1 cellular context compared by ENCODE assay signal in the genomic region with DNA sequence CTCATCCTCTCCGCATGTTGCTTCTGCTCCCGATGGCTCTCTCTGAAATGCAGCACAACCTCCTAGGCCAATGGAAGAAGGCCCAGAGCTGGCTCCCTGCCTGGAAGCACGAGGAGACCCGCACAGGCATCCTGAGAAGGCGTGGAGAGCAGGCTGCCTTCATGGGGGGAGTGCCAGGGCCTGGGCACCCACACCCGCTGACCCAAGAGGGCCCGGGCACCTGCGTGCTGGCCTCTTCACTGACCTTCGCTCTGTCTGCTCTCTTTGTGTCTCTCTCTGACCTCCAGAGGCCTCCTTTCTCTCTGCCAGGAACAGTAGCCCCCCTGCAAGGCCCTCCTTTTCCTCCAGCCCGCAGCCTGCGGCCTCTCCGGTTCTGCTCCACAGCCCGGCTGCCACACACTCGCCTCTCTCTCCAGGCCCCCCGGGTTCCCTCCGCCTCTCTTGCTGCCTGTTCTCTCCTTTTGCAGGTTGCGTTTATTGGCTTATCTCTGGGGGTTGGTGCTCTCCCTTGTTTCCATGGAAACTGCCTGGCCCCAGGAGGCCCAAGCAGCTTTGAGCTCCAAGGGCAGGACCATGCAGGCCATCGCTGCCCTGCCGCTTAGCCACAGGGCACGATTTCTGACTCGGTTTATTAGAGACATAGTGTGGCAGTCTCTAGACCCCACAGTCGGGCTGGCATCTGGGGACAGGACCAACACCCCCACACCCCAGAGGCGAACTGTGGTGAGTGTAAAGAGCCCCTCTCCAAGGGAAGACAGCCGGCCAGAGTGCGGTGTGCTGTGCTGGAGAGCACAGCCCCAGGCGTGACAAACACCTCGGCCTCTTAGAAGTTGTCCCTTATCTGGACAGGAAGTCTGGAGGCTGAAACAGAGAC.
TF ChIP-seq lines count a peak whose summit lies in the region.

No MANE protein-coding gene starts in this region.

TF ChIP-seq in IMR-90, 13 proteins besides CTCF, POLR2A, EP300 and RAD21:
- no peak for TF ChIP-seq MAFK (IDR thresholded peaks at IDR 0.05; ENCODE audit: low read depth, low read length)
- TF ChIP-seq USF2 (IDR thresholded peaks at IDR 0.05; ENCODE audit: low read depth, low read length) = no peak
- no peak for TF ChIP-seq RCOR1 (IDR thresholded peaks at IDR 0.05; ENCODE audit: insufficient replicate concordance, low read length)
- 0 out of 2 replicates have a peak, but pooled peaks have one; percentile 26 for TF ChIP-seq MXI1 (IDR thresholded peaks at IDR 0.05; ENCODE audit: borderline replicate concordance, low read depth, low read length)
- TF ChIP-seq ELK1 (IDR thresholded peaks at IDR 0.05; ENCODE audit: borderline replicate concordance, low read depth, low read length) = no peak
- no peak for TF ChIP-seq FOS (IDR thresholded peaks at IDR 0.05; ENCODE audit: low read depth, low read length)
